In the genomic region with DNA sequence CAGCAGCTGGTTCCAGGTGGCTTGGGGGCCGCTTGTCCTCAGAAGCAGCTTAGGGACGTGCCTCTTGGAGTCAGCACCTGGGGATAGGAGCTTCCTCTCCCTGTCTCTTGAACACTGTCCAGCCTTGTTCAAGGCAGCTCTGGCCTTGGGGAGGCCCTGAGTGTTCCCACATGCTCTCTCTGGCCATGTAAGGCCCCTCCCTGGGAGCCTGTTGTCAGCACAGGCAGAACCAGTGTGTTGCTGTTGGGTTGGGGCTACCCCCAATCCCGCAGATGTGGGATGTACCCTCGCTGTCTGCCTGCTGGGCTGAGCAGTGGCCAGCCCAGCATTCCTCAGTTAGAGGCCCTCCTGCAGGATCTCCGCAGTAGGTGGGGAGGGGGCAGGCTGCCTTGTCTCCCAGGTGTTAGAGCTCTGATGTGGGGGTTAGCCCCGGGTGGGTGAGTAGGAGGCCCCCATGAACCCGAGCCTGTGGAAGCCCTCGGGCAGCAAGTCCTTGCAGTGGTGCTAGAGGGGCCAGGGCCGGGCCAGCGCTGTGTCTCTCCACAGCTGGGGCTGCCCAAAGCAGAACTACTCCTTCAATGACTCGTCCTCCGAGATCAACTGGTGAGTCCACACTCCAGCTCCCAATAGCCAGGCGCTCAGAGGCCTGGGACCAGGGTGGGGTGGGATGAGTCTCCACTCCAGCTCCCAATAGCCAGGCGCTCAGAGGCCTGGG, we compare ENCODE assay signal across 38 cellular contexts. TPM values are rescaled to one million over a fixed set of nuclear protein-coding genes. Genes with fewer than 3 reads are reported as not detected.
"Had no signal": no experiment of that assay in that cellular context is flagged by ENCODE, and none has a peak within 500 bp of the region (broad histone marks: within the 10 kb centered on the region; RNA-seq: fewer than 3 reads in every experiment).

No MANE protein-coding gene starts in this region.

- H3K27ac ChIP-seq: KMS-11 had no signal

- H3K36me3 ChIP-seq: MG63 had no signal

- H3K9me3 ChIP-seq: MG63 had no signal

- H3K4me2 ChIP-seq: KMS-11 had no signal

- H3K27me3 ChIP-seq: MG63 had no signal

- H3K9ac ChIP-seq: KMS-11 had no signal

- DNase-seq: Karpas-422, Kasumi-1, MG63, MM.1S, MV-4-11, NCI-H1048, NCI-H1092, NCI-H1092 treated with DMSO at 0.1 percent for 48 hours, NCI-H1105, NCI-H1105 treated with DMSO at 0.1 percent for 48 hours, NCI-H1417, NCI-H1417 treated with DMSO at 0.1 percent for 48 hours, NCI-H1436, NCI-H1436 treated with DMSO at 0.1 percent for 48 hours, NCI-H146, NCI-H1694, NCI-H1694 treated with DMSO at 0.1 percent for 48 hours, NCI-H187, NCI-H187 treated with DMSO at 0.1 percent for 48 hours, NCI-H1930, NCI-H2029, NCI-H2029 treated with DMSO at 0.1 percent for 48 hours, NCI-H2081, NCI-H2081 treated with DMSO at 0.1 percent for 48 hours, NCI-H2107, NCI-H2171, NCI-H2171 treated with DMSO at 0.1 percent for 48 hours, NCI-H2227 treated with DMSO at 0.1 percent for 48 hours, NCI-H226, NCI-H345, NCI-H446, NCI-H446 treated with DMSO at 0.1 percent for 48 hours, NCI-H510A had no signal

- H3K4me3 ChIP-seq: MG63 had no signal

RNA-seq across cellular contexts. Expression of gene KCNT1, which starts 51.6 kb away (rescaled TPM):
- total RNA-seq: LHCN-M2, M059J, MCF 10A, NCI-H460 had no signal

RNA-seq across cellular contexts. Expression of gene SOHLH1, which starts 54.3 kb away (rescaled TPM):
- total RNA-seq: LHCN-M2, M059J, MCF 10A, NCI-H460 had no signal
